6 cellular contexts compared by ENCODE assay signal in the genomic region with DNA sequence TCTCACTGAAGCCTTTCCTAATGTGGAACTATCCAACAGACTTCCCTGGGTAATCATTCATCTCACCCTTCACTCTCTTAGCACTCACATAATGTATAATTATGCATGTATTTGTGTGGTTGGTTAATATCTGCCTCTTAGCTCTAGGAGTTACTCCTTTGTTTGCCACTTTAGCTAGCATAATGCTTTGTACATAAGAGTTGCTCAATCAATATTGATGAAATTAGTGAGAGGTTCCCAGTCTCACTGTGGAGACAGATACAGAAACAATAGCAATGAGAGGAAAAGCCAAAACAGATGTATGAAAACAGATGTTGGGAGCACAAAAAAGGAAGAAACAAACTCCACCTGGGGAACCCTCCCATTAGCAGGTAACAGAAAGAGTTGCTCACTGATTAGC.
"Had no signal": no experiment of that assay in that cellular context is flagged by ENCODE, and none has a peak within 500 bp of the region (broad histone marks: within the 10 kb centered on the region; RNA-seq: fewer than 3 reads in every experiment).

No MANE protein-coding gene starts in this region.

- H3K27ac Mint-ChIP-seq: HFFc6 had no signal

- ATAC-seq: HCT116 had no signal

- DNase-seq: GM23248, GOT3, H7, HFFc6, IMR-90 had no signal

- H3K9me3 Mint-ChIP-seq: HFFc6 had no signal

- H3K4me3 Mint-ChIP-seq: HFFc6 had no signal
